ENCODE assay signal across 1 cellular context in genomic region chr2:219388845-219389156, GRCh38.
TF ChIP-seq lines count a peak whose summit lies in the region.

No MANE protein-coding gene starts in this region.

TF ChIP-seq in HepG2, 621 proteins besides CTCF, POLR2A, EP300 and RAD21 (continued from another document and continues in another):
- TF ChIP-seq ZNF142 (CRISPR knock-in tag; IDR thresholded peaks at IDR 0.05), result no peak
- TF ChIP-seq ZNF776 (CRISPR knock-in tag; IDR thresholded peaks at IDR 0.05), result no peak
- TF ChIP-seq PRDM4 (CRISPR knock-in tag; IDR thresholded peaks at IDR 0.05; ENCODE audit: borderline replicate concordance), result no peak
- no peak for TF ChIP-seq SATB2 (CRISPR knock-in tag; IDR thresholded peaks at IDR 0.05)
- TF ChIP-seq PPARG (CRISPR knock-in tag; conservative IDR thresholded peaks at IDR 0.05), result no peak; the same call in 1 of the 2 replicates
- no peak for TF ChIP-seq FIP1L1 (IDR thresholded peaks at IDR 0.05; ENCODE audit: borderline replicate concordance, insufficient read depth, low read depth, low read length)
- no peak for TF ChIP-seq SIX1 (CRISPR knock-in tag; IDR thresholded peaks at IDR 0.05; ENCODE audit: borderline replicate concordance)
- TF ChIP-seq ZNF432 (CRISPR knock-in tag; IDR thresholded peaks at IDR 0.05; ENCODE audit: borderline replicate concordance), result no peak
- no peak for TF ChIP-seq ZNF224 (CRISPR knock-in tag; IDR thresholded peaks at IDR 0.05)
- TF ChIP-seq ZBTB21 (CRISPR knock-in tag; IDR thresholded peaks at IDR 0.05), result no peak
- no peak for TF ChIP-seq MTERF4 (CRISPR knock-in tag; IDR thresholded peaks at IDR 0.05)
- no peak for TF ChIP-seq ZNF292 (CRISPR knock-in tag; IDR thresholded peaks at IDR 0.05; ENCODE audit: borderline replicate concordance, low read depth)
- no peak for TF ChIP-seq HNF4G (IDR thresholded peaks at IDR 0.05; ENCODE audit: borderline replicate concordance, low read depth, low read length)
- TF ChIP-seq HNF4G (CRISPR knock-in tag; IDR thresholded peaks at IDR 0.05; ENCODE audit: borderline replicate concordance, low read depth), result peak; percentile 3; the same call in 1 of the 2 replicates
- TF ChIP-seq BRD4 (CRISPR knock-in tag; IDR thresholded peaks at IDR 0.05), result no peak
- 0 out of 2 replicates have a peak, but pooled peaks have one; percentile 8 for TF ChIP-seq ZNF264 (CRISPR knock-in tag; IDR thresholded peaks at IDR 0.05)
- no peak for TF ChIP-seq ZNF670 (CRISPR knock-in tag; IDR thresholded peaks at IDR 0.05; ENCODE audit: borderline replicate concordance)
- peak; percentile 19; the same call in 1 of the 2 replicates for TF ChIP-seq HDAC1 (CRISPR knock-in tag; IDR thresholded peaks at IDR 0.05)
- TF ChIP-seq IRF9 (CRISPR knock-in tag; IDR thresholded peaks at IDR 0.05; ENCODE audit: borderline replicate concordance), result no peak
- TF ChIP-seq MZF1 (CRISPR knock-in tag; IDR thresholded peaks at IDR 0.05; ENCODE audit: borderline replicate concordance), result no peak
- TF ChIP-seq TFE3 (CRISPR knock-in tag; IDR thresholded peaks at IDR 0.05), result no peak
- TF ChIP-seq IKZF1 (IDR thresholded peaks at IDR 0.05), result no peak
- TF ChIP-seq ZNF615 (CRISPR knock-in tag; IDR thresholded peaks at IDR 0.05; ENCODE audit: borderline replicate concordance), result 0 out of 2 replicates have a peak, but pooled peaks have one; percentile 23
- no peak for TF ChIP-seq TGIF2 (CRISPR knock-in tag; IDR thresholded peaks at IDR 0.05)
- TF ChIP-seq MBD4 (IDR thresholded peaks at IDR 0.05; ENCODE audit: borderline replicate concordance, low read length), result no peak
- no peak for TF ChIP-seq SOX6 (IDR thresholded peaks at IDR 0.05)
- TF ChIP-seq SOX6 (CRISPR knock-in tag; IDR thresholded peaks at IDR 0.05), result peak; percentile 34
- 0 out of 2 replicates have a peak, but pooled peaks have one; percentile 37 for TF ChIP-seq ZNF589 (CRISPR knock-in tag; conservative IDR thresholded peaks at IDR 0.05)
- TF ChIP-seq GFI1 (CRISPR knock-in tag; IDR thresholded peaks at IDR 0.05; ENCODE audit: borderline replicate concordance), result 0 out of 2 replicates have a peak, but pooled peaks have one; percentile 29
- no peak for TF ChIP-seq ZBTB37 (CRISPR knock-in tag; IDR thresholded peaks at IDR 0.05)
- no peak for TF ChIP-seq ZSCAN29 (CRISPR knock-in tag; conservative IDR thresholded peaks at IDR 0.05)
- TF ChIP-seq RBFOX2 (IDR thresholded peaks at IDR 0.05; ENCODE audit: low read depth, low read length), result 0 out of 2 replicates have a peak, but pooled peaks have one; percentile 0
- no peak for TF ChIP-seq ZNF850 (CRISPR knock-in tag; conservative IDR thresholded peaks at IDR 0.05)
- no peak for TF ChIP-seq ZNF543 (CRISPR knock-in tag; IDR thresholded peaks at IDR 0.05)
- no peak for TF ChIP-seq FOXJ3 (CRISPR knock-in tag; IDR thresholded peaks at IDR 0.05; ENCODE audit: borderline replicate concordance)
- no peak for TF ChIP-seq THAP9 (CRISPR knock-in tag; IDR thresholded peaks at IDR 0.05; ENCODE audit: borderline replicate concordance)
- no peak for TF ChIP-seq ELF4 (CRISPR knock-in tag; IDR thresholded peaks at IDR 0.05; ENCODE audit: borderline replicate concordance)
- no peak for TF ChIP-seq BCL6 (CRISPR knock-in tag; IDR thresholded peaks at IDR 0.05)
- no peak for TF ChIP-seq LCORL (IDR thresholded peaks at IDR 0.05)
- 0 out of 2 replicates have a peak, but pooled peaks have one; percentile 9 for TF ChIP-seq LCORL (CRISPR knock-in tag; IDR thresholded peaks at IDR 0.05)
- 0 out of 2 replicates have a peak, but pooled peaks have one; percentile 66 for TF ChIP-seq ZNF235 (CRISPR knock-in tag; IDR thresholded peaks at IDR 0.05; ENCODE audit: borderline replicate concordance)
- TF ChIP-seq ZEB1 (IDR thresholded peaks at IDR 0.05; ENCODE audit: insufficient replicate concordance, low read depth), result no peak
- TF ChIP-seq TSC22D2 (CRISPR knock-in tag; IDR thresholded peaks at IDR 0.05; ENCODE audit: borderline replicate concordance), result no peak
- no peak for TF ChIP-seq KLF11 (CRISPR knock-in tag; IDR thresholded peaks at IDR 0.05)
- TF ChIP-seq XRCC5 (optimal IDR thresholded peaks at IDR 0.05; ENCODE audit: low read length), result no peak
- TF ChIP-seq HNF1B (CRISPR knock-in tag; IDR thresholded peaks at IDR 0.05), result peak; percentile 69; the same call in 1 of the 2 replicates
- TF ChIP-seq SP140L (CRISPR knock-in tag; IDR thresholded peaks at IDR 0.05; ENCODE audit: borderline replicate concordance), result 0 out of 2 replicates have a peak, but pooled peaks have one; percentile 92
- TF ChIP-seq ZNF484 (CRISPR knock-in tag; IDR thresholded peaks at IDR 0.05; ENCODE audit: borderline replicate concordance, low read depth), result no peak
- no peak for TF ChIP-seq ZFP36L2 (CRISPR knock-in tag; IDR thresholded peaks at IDR 0.05)
- TF ChIP-seq ZNF614 (CRISPR knock-in tag; IDR thresholded peaks at IDR 0.05; ENCODE audit: borderline replicate concordance), result peak; percentile 48; the same call in 1 of the 2 replicates
- no peak; the same call in 1 of the 2 replicates for TF ChIP-seq PITX1 (CRISPR knock-in tag; IDR thresholded peaks at IDR 0.05)
- TF ChIP-seq SETDB1 (CRISPR knock-in tag; IDR thresholded peaks at IDR 0.05; ENCODE audit: borderline replicate concordance), result no peak
